In genomic region chr5:64947031-64947430, GRCh38 we compare ENCODE assay signal across 10 cellular contexts.
DNase-seq lines count a peak whose midpoint lies in the region; ATAC-seq, FAIRE-seq and TF ChIP-seq lines count a peak whose summit lies in the region.
"Had no signal": no experiment of that assay in that cellular context is flagged by ENCODE, and none has a peak within 500 bp of the region (broad histone marks: within the 10 kb centered on the region; RNA-seq: fewer than 3 reads in every experiment).

No MANE protein-coding gene starts in this region.

- no peak for FAIRE-seq in GM19239 (lab: Jason Lieb, UNC)

- POLR2A ChIA-PET in HEK293T (lab: Yijun Ruan, JAX): no interaction called here

- H3K27ac Mint-ChIP-seq in brain (peak overlapping the region in 4 of 5 experiments; percentile 52 to 90 (median 71)), nephron progenitor cell (peak overlapping the region; percentile 10)
- H3K27ac Mint-ChIP-seq: activated CD8-positive, alpha-beta T cell treated with anti-CD3 and anti-CD28 coated beads, Interleukin-2, amount 10 ng/mL, durations not matched to agents 7 days and 5 days had no signal

- H3K27me3 Mint-ChIP-seq in brain (no peaks in the 10 kb centered on the region), nephron progenitor cell (ENCODE audit: low read depth, poor library complexity) (no peaks in the 10 kb centered on the region)

- H3K4me3 Mint-ChIP-seq in brain (peak overlapping the region in 1 of 5 experiments; percentile 18), nephron progenitor cell (no peak overlapping the region)
- H3K4me3 Mint-ChIP-seq: activated CD8-positive, alpha-beta T cell treated with anti-CD3 and anti-CD28 coated beads, Interleukin-2, amount 10 ng/mL, durations not matched to agents 7 days and 5 days had no signal

- H3K4me1 Mint-ChIP-seq in brain (peaks cover 10% of the 10 kb centered on the region), nephron progenitor cell (peaks cover 4% of the 10 kb centered on the region)

- intact Hi-C loops in posterior cingulate gyrus (cut with DNase I): no loop called here

- TF ChIP-seq CTCF in brain (conservative IDR thresholded peaks at IDR 0.05) (no peak), nephron progenitor cell (IDR thresholded peaks at IDR 0.05) (no peak)

- CTCF ChIA-PET in HEK293T (lab: Yijun Ruan, JAX): no interaction called here

- peak; percentile 15 for DNase-seq in HEK293T (ENCODE audit: extremely low spot score)
- peak; percentile 46 for DNase-seq in NCI-H2107 treated with DMSO at 0.1 percent for 48 hours (lab: John Stamatoyannopoulos, UW; ENCODE audit: unreplicated experiment)
- no peak for DNase-seq in nephron progenitor cell
- no peak for DNase-seq in GM19239 (ENCODE audit: insufficient read length, low spot score)
- DNase-seq in posterior cingulate gyrus: no peak
- no peak for DNase-seq in stimulated activated naive CD8-positive, alpha-beta T cell treated with anti-CD3 and anti-CD28 coated beads, Interleukin-15, Interleukin-2, amounts not matched to agents 100 U/mL and 50 U/mL, for 24 hours
- DNase-seq: activated CD8-positive, alpha-beta T cell treated with anti-CD3 and anti-CD28 coated beads, Interleukin-2, amount 10 ng/mL, durations not matched to agents 7 days and 5 days; GOT3; SW 1271 had no signal

- no peaks in the 10 kb centered on the region for H3K9me3 Mint-ChIP-seq in brain
- H3K9me3 Mint-ChIP-seq in nephron progenitor cell: no peaks in the 10 kb centered on the region

- H3K36me3 Mint-ChIP-seq in brain (no peaks in the 10 kb centered on the region), nephron progenitor cell (ENCODE audit: low read depth) (peaks cover 10% of the 10 kb centered on the region)

- ATAC-seq in stimulated activated naive CD8-positive, alpha-beta T cell treated with anti-CD3 and anti-CD28 coated beads, Interleukin-15, Interleukin-2, amounts not matched to agents 100 U/mL and 50 U/mL, for 24 hours: no peak
- ATAC-seq: activated CD8-positive, alpha-beta T cell treated with anti-CD3 and anti-CD28 coated beads, Interleukin-2, amount 10 ng/mL, durations not matched to agents 7 days and 5 days had no signal

TF ChIP-seq in HEK293T, 16 proteins besides CTCF, POLR2A, EP300 and RAD21:
- TF ChIP-seq NFRKB (IDR thresholded peaks at IDR 0.05) (no peak), PKNOX1 (IDR thresholded peaks at IDR 0.05) (peak; percentile 19; the same call in 1 of the 2 replicates)

Comparison
In these comparisons a context has a peak if more than half of its experiments do, and no peak if none do; other contexts are left out.
1. DNase-seq: peak in HEK293T (single experiment) and NCI-H2107 treated with DMSO at 0.1 percent for 48 hours (single experiment); none in nephron progenitor cell (single experiment), GM19239 (single experiment), posterior cingulate gyrus (0 of 10) and stimulated activated naive CD8-positive, alpha-beta T cell treated with anti-CD3 and anti-CD28 coated beads, Interleukin-15, Interleukin-2, amounts not matched to agents 100 U/mL and 50 U/mL, for 24 hours (single experiment).